ENCODE assay signal across 1 cellular context in genomic region chr13:98489446-98490194, GRCh38.
TF ChIP-seq lines count a peak whose summit lies in the region.

No MANE protein-coding gene starts in this region.

TF ChIP-seq in HepG2, 621 proteins besides CTCF, POLR2A, EP300 and RAD21 (continued from another document):
- TF ChIP-seq, protein P1, sequence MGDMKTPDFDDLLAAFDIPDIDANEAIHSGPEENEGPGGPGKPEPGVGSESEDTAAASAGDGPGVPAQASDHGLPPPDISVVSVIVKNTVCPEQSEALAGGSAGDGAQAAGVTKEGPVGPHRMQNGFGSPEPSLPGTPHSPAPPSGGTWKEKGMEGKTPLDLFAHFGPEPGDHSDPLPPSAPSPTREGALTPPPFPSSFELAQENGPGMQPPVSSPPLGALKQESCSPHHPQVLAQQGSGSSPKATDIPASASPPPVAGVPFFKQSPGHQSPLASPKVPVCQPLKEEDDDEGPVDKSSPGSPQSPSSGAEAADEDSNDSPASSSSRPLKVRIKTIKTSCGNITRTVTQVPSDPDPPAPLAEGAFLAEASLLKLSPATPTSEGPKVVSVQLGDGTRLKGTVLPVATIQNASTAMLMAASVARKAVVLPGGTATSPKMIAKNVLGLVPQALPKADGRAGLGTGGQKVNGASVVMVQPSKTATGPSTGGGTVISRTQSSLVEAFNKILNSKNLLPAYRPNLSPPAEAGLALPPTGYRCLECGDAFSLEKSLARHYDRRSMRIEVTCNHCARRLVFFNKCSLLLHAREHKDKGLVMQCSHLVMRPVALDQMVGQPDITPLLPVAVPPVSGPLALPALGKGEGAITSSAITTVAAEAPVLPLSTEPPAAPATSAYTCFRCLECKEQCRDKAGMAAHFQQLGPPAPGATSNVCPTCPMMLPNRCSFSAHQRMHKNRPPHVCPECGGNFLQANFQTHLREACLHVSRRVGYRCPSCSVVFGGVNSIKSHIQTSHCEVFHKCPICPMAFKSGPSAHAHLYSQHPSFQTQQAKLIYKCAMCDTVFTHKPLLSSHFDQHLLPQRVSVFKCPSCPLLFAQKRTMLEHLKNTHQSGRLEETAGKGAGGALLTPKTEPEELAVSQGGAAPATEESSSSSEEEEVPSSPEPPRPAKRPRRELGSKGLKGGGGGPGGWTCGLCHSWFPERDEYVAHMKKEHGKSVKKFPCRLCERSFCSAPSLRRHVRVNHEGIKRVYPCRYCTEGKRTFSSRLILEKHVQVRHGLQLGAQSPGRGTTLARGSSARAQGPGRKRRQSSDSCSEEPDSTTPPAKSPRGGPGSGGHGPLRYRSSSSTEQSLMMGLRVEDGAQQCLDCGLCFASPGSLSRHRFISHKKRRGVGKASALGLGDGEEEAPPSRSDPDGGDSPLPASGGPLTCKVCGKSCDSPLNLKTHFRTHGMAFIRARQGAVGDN (CRISPR knock-in tag; IDR thresholded peaks at IDR 0.05), result peak; percentile 39
- TF ChIP-seq ZNF496 (CRISPR knock-in tag; IDR thresholded peaks at IDR 0.05; ENCODE audit: insufficient replicate concordance), result no peak
- TF ChIP-seq, protein P2, sequence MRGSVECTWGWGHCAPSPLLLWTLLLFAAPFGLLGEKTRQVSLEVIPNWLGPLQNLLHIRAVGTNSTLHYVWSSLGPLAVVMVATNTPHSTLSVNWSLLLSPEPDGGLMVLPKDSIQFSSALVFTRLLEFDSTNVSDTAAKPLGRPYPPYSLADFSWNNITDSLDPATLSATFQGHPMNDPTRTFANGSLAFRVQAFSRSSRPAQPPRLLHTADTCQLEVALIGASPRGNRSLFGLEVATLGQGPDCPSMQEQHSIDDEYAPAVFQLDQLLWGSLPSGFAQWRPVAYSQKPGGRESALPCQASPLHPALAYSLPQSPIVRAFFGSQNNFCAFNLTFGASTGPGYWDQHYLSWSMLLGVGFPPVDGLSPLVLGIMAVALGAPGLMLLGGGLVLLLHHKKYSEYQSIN (CRISPR knock-in tag; IDR thresholded peaks at IDR 0.05; ENCODE audit: borderline replicate concordance), result no peak
- 0 out of 2 replicates have a peak, but pooled peaks have one; percentile 3 for TF ChIP-seq SALL1 (CRISPR knock-in tag; IDR thresholded peaks at IDR 0.05)
